Comparison of ENCODE assay signal across 12 cellular contexts in genomic region chr7:92644406-92645113, GRCh38. TPM values are rescaled to one million over a fixed set of nuclear protein-coding genes. Genes with fewer than 3 reads are reported as not detected.
A peak's percentile ranks its signal among the peaks of the same experiment; 100 is the strongest.
DNase-seq lines count a peak whose midpoint lies in the region; TF ChIP-seq lines count a peak whose summit lies in the region.
"Had no signal": no experiment of that assay in that cellular context is flagged by ENCODE, and none has a peak within 500 bp of the region (broad histone marks: within the 10 kb centered on the region; RNA-seq: fewer than 3 reads in every experiment).

No MANE protein-coding gene starts in this region.

- H3K4me1 ChIP-seq in hepatocyte (ENCODE audit: insufficient read depth), result peaks cover 23% of the 10 kb centered on the region

- H3K27ac ChIP-seq in hepatocyte (peak overlapping the region; percentile 80), temporal lobe (ENCODE audit: low read depth, low read length) (peak overlapping the region; percentile 65)

- peaks cover 23% of the 10 kb centered on the region for H3K79me2 ChIP-seq in hepatocyte

- 95% methylated on average over 6 of the region's 6 CpGs for WGBS in hepatocyte (ENCODE audit: low lambda C conversion rate, missing lambda C conversion rate)

- H3K9me2 ChIP-seq in hepatocyte (replicated peaks; ENCODE audit: insufficient read depth), result no peaks in the 10 kb centered on the region

- CTCF ChIA-PET in activated naive CD4-positive, alpha-beta T cell treated with anti-CD3 and anti-CD28 coated beads, Interleukin-2, amount 10 ng/mL, durations not matched to agents 7 days and 5 days (lab: Charles Lee), result interaction anchor here (1.1 to 1.3 kb wide), 2 partner anchors 12 to 169 kb away, joined by 3 read pairs; no protein-coding TSS in a partner anchor

- H3K36me3 ChIP-seq in hepatocyte (replicated peaks; ENCODE audit: insufficient read depth, low read depth), result no peaks in the 10 kb centered on the region

- TF ChIP-seq CTCF in brain (conservative IDR thresholded peaks at IDR 0.05), result no peak
- TF ChIP-seq CTCF in hepatocyte (IDR thresholded peaks at IDR 0.05; ENCODE audit: poor library complexity), result no peak

- peaks cover 58% of the 10 kb centered on the region for H3K36me3 Mint-ChIP-seq in activated naive CD4-positive, alpha-beta T cell treated with anti-CD3 and anti-CD28 coated beads, Interleukin-2, amount 10 ng/mL, durations not matched to agents 7 days and 5 days
- no peaks in the 10 kb centered on the region for H3K36me3 Mint-ChIP-seq in brain
- H3K36me3 Mint-ChIP-seq: CD4-positive, CD25-positive, alpha-beta regulatory T cell; WTC11 had no signal

- no peaks in the 10 kb centered on the region for H4K20me1 ChIP-seq in hepatocyte (ENCODE audit: insufficient read depth, poor library complexity, severe bottlenecking)

- no peaks in the 10 kb centered on the region for H3K27me3 ChIP-seq in hepatocyte

- H3K9me3 ChIP-seq in hepatocyte (ENCODE audit: low read depth), result no peaks in the 10 kb centered on the region

- H3K4me2 ChIP-seq in hepatocyte, result no peak overlapping the region

- H2AFZ ChIP-seq in hepatocyte, result no peak overlapping the region

- peak overlapping the region; percentile 13 for H3K27ac Mint-ChIP-seq in activated naive CD4-positive, alpha-beta T cell treated with anti-CD3 and anti-CD28 coated beads, Interleukin-2, amount 10 ng/mL, durations not matched to agents 7 days and 5 days
- H3K27ac Mint-ChIP-seq in brain, result peak overlapping the region in 3 of 5 experiments; percentile 9 to 87 (median 75)

- no peaks in the 10 kb centered on the region for H3K9me3 Mint-ChIP-seq in activated naive CD4-positive, alpha-beta T cell treated with anti-CD3 and anti-CD28 coated beads, Interleukin-2, amount 10 ng/mL, durations not matched to agents 7 days and 5 days
- H3K9me3 Mint-ChIP-seq in brain, result no peaks in the 10 kb centered on the region
- H3K9me3 Mint-ChIP-seq: CD4-positive, CD25-positive, alpha-beta regulatory T cell; WTC11 had no signal

- H3K27me3 Mint-ChIP-seq in activated naive CD4-positive, alpha-beta T cell treated with anti-CD3 and anti-CD28 coated beads, Interleukin-2, amount 10 ng/mL, durations not matched to agents 7 days and 5 days, result no peaks in the 10 kb centered on the region
- H3K27me3 Mint-ChIP-seq in brain, result peaks cover 3% of the 10 kb centered on the region
- H3K27me3 Mint-ChIP-seq: CD4-positive, CD25-positive, alpha-beta regulatory T cell had no signal

- peaks cover 86% of the 10 kb centered on the region for H3K4me1 Mint-ChIP-seq in activated naive CD4-positive, alpha-beta T cell treated with anti-CD3 and anti-CD28 coated beads, Interleukin-2, amount 10 ng/mL, durations not matched to agents 7 days and 5 days
- H3K4me1 Mint-ChIP-seq in brain, result peaks cover 31% of the 10 kb centered on the region

- H3K4me3 ChIP-seq in hepatocyte, result no peak overlapping the region
- H3K4me3 ChIP-seq: coronary artery had no signal

- no peak for DNase-seq in activated naive CD4-positive, alpha-beta T cell treated with anti-CD3 and anti-CD28 coated beads, Interleukin-2, amount 10 ng/mL, durations not matched to agents 7 days and 5 days
- no peak for DNase-seq in activated naive CD4-positive, alpha-beta T cell treated with anti-CD3 and anti-CD28 coated beads, Interleukin-2, amount 50 U/mL, for 16 hours
- DNase-seq in hepatocyte (ENCODE audit: low spot score) (no peak), DMS 273 treated with DMSO at 0.1 percent for 48 hours (lab: John Stamatoyannopoulos, UW) (no peak), SKM-1 (lab: John Stamatoyannopoulos, UW; ENCODE audit: unreplicated experiment) (no peak), DMS114 treated with DMSO at 0.1 percent for 48 hours (lab: John Stamatoyannopoulos, UW; ENCODE audit: unreplicated experiment) (no peak)
- DNase-seq: CD4-positive, CD25-positive, alpha-beta regulatory T cell; kidney glomerular epithelial cell had no signal

- no peak overlapping the region for H3K4me3 Mint-ChIP-seq in activated naive CD4-positive, alpha-beta T cell treated with anti-CD3 and anti-CD28 coated beads, Interleukin-2, amount 10 ng/mL, durations not matched to agents 7 days and 5 days
- no peak overlapping the region for H3K4me3 Mint-ChIP-seq in brain
- H3K4me3 Mint-ChIP-seq: CD4-positive, CD25-positive, alpha-beta regulatory T cell; WTC11 had no signal

RNA-seq across cellular contexts. Expression of gene FAM133B, which starts 54.4 kb away (rescaled TPM):
- polyA plus RNA-seq in brain (ENCODE audit: insufficient read depth, low read depth, low replicate concordance) (10.0 TPM), hepatocyte (29.8 and 38.8 TPM in 2 replicates)
- total RNA-seq in hepatocyte (24.1 and 28.2 TPM in 2 replicates), temporal lobe (19.2 TPM)
